In the genomic region with DNA sequence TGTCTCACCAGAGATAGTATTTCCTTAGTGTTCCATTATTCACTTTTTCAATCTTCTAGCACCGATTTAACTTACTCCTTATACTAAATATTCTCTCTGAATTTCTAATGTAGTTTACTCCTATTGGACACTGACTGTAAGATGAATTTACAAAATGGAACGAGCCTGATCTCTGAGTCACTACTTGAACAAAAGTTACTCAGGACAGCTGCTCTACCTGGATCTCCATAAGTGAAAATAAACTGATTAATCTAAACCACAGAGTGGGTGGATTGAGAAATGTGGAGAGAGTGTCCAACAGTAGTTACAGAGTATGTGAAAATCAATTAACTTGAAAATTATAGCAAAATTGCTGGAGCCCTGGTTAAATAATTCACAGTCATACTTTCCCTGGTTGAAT, we compare ENCODE assay signal across 31 cellular contexts.
"Had no signal": no experiment of that assay in that cellular context is flagged by ENCODE, and none has a peak within 500 bp of the region (broad histone marks: within the 10 kb centered on the region; RNA-seq: fewer than 3 reads in every experiment).

No MANE protein-coding gene starts in this region.

- H3K9me3 ChIP-seq: colonic mucosa had no signal

- H3K27ac Mint-ChIP-seq: activated CD4-positive, alpha-beta memory T cell treated with anti-CD3 and anti-CD28 coated beads for 36 hours; activated CD4-positive, alpha-beta T cell treated with anti-CD3 and anti-CD28 coated beads for 36 hours; activated CD4-positive, alpha-beta T cell treated with anti-CD3 and anti-CD28 coated beads, Interleukin-2, amount 10 ng/mL, durations not matched to agents 24 days and 14 days; activated naive CD8-positive, alpha-beta T cell; activated T-cell treated with anti-CD3 and anti-CD28 coated beads, Interleukin-2, amount 50 U/mL, for 24 hours; activated T-cell treated with anti-CD3 and anti-CD28 coated beads, Interleukin-2, amount 50 U/mL, for 72 hours; T-cell; T-helper 1 cell treated with Interleukin-12 subunit alpha and Interleukin-12 subunit beta and Interleukin-4 antibody, amounts not matched to agents 30 μg/mL and 1 μg/mL, for 36 hours; T-helper 2 cell treated with Interferon-gamma antibody and Interleukin-4, amounts not matched to agents 5 μg/mL and 100 μg/mL, for 36 hours had no signal

- FAIRE-seq: astrocyte, endometrium, endothelial cell of umbilical vein had no signal

- H3K27ac ChIP-seq: brain microvascular endothelial cell, cardiac muscle cell, colonic mucosa had no signal

- H3K36me3 Mint-ChIP-seq: activated CD4-positive, alpha-beta memory T cell treated with anti-CD3 and anti-CD28 coated beads for 36 hours; activated naive CD8-positive, alpha-beta T cell; T-cell had no signal

- H3K36me3 ChIP-seq: brain microvascular endothelial cell, cardiac muscle cell, colonic mucosa had no signal

- H3K4me3 Mint-ChIP-seq: activated CD4-positive, alpha-beta memory T cell treated with anti-CD3 and anti-CD28 coated beads for 36 hours; activated CD4-positive, alpha-beta T cell treated with anti-CD3 and anti-CD28 coated beads for 36 hours; activated CD4-positive, alpha-beta T cell treated with anti-CD3 and anti-CD28 coated beads, Interleukin-2, amount 10 ng/mL, durations not matched to agents 24 days and 14 days; activated naive CD8-positive, alpha-beta T cell; activated T-cell treated with anti-CD3 and anti-CD28 coated beads, Interleukin-2, amount 50 U/mL, for 24 hours; activated T-cell treated with anti-CD3 and anti-CD28 coated beads, Interleukin-2, amount 50 U/mL, for 72 hours; T-cell; T-helper 1 cell treated with Interleukin-12 subunit alpha and Interleukin-12 subunit beta and Interleukin-4 antibody, amounts not matched to agents 30 μg/mL and 1 μg/mL, for 36 hours; T-helper 2 cell treated with Interferon-gamma antibody and Interleukin-4, amounts not matched to agents 5 μg/mL and 100 μg/mL, for 36 hours had no signal

- H3K27me3 Mint-ChIP-seq: activated CD4-positive, alpha-beta memory T cell treated with anti-CD3 and anti-CD28 coated beads for 36 hours; activated CD4-positive, alpha-beta T cell treated with anti-CD3 and anti-CD28 coated beads for 36 hours; activated CD4-positive, alpha-beta T cell treated with anti-CD3 and anti-CD28 coated beads, Interleukin-2, amount 10 ng/mL, durations not matched to agents 24 days and 14 days; activated T-cell treated with anti-CD3 and anti-CD28 coated beads, Interleukin-2, amount 50 U/mL, for 24 hours had no signal

- H3K27me3 ChIP-seq: brain microvascular endothelial cell, cardiac muscle cell, colonic mucosa had no signal

- H3K4me1 Mint-ChIP-seq: activated CD4-positive, alpha-beta T cell treated with anti-CD3 and anti-CD28 coated beads for 36 hours; activated CD4-positive, alpha-beta T cell treated with anti-CD3 and anti-CD28 coated beads, Interleukin-2, amount 10 ng/mL, durations not matched to agents 24 days and 14 days; T-cell had no signal

- H3K4me3 ChIP-seq: cardiac muscle cell, colonic mucosa had no signal

- DNase-seq: activated CD4-positive, alpha-beta memory T cell treated with anti-CD3 and anti-CD28 coated beads for 36 hours; activated CD4-positive, alpha-beta T cell treated with anti-CD3 and anti-CD28 coated beads for 36 hours; activated CD4-positive, alpha-beta T cell treated with anti-CD3 and anti-CD28 coated beads, Interleukin-2, amount 10 ng/mL, durations not matched to agents 24 days and 14 days; activated CD4-positive, CD25-positive, alpha-beta regulatory T cell; activated CD4-positive, CD25-positive, alpha-beta regulatory T cell treated with anti-CD3 and anti-CD28 coated beads, Interleukin-2, amount 50 U/mL, for 72 hours; activated CD8-positive, alpha-beta memory T cell treated with anti-CD3 and anti-CD28 coated beads, Interleukin-2, amount 50 U/mL, for 48 hours; activated effector memory CD4-positive, alpha-beta T cell treated with Interleukin-2 at 50 U/mL for 16 hours; activated gamma-delta T cell treated with Interleukin-2 at 50 U/mL for 16 hours; activated naive CD4-positive, alpha-beta T cell treated with anti-CD3 and anti-CD28 coated beads, Interleukin-2, amount 50 U/mL, for 16 hours; activated naive CD4-positive, alpha-beta T cell treated with Interleukin-2 at 50 U/mL for 16 hours; activated T-cell treated with anti-CD3 and anti-CD28 coated beads for 4 hours; activated T-cell treated with anti-CD3 and anti-CD28 coated beads, Interleukin-2, amount 50 U/mL, for 24 hours; activated T-cell treated with anti-CD3 and anti-CD28 coated beads, Interleukin-2, amount 50 U/mL, for 72 hours; amniotic stem cell; anterior cingulate cortex; brain microvascular endothelial cell; central memory CD4-positive, alpha-beta T cell; cerebellar nuclear complex; colonic mucosa; effector CD8-positive, alpha-beta T cell; foreskin fibroblast; head of caudate nucleus; T-cell; T1000 had no signal

- H3K9me3 Mint-ChIP-seq: activated CD4-positive, alpha-beta memory T cell treated with anti-CD3 and anti-CD28 coated beads for 36 hours; activated CD4-positive, alpha-beta T cell treated with anti-CD3 and anti-CD28 coated beads, Interleukin-2, amount 10 ng/mL, durations not matched to agents 24 days and 14 days; activated T-cell treated with anti-CD3 and anti-CD28 coated beads, Interleukin-2, amount 50 U/mL, for 24 hours; T-helper 1 cell treated with Interleukin-12 subunit alpha and Interleukin-12 subunit beta and Interleukin-4 antibody, amounts not matched to agents 30 μg/mL and 1 μg/mL, for 36 hours; T-helper 2 cell treated with Interferon-gamma antibody and Interleukin-4, amounts not matched to agents 5 μg/mL and 100 μg/mL, for 36 hours had no signal

- H3K4me1 ChIP-seq: colonic mucosa had no signal
